In genomic region chr11:91850533-91851305, GRCh38 we compare ENCODE assay signal across 1 cellular context.
TF ChIP-seq lines count a peak whose summit lies in the region.

No MANE protein-coding gene starts in this region.

TF ChIP-seq in WTC11, 78 proteins besides CTCF, POLR2A, EP300 and RAD21 (continued from another document):
- TF ChIP-seq PRDM15 (CRISPR knock-in tag; IDR thresholded peaks at IDR 0.05) = no peak
- TF ChIP-seq, protein P1, sequence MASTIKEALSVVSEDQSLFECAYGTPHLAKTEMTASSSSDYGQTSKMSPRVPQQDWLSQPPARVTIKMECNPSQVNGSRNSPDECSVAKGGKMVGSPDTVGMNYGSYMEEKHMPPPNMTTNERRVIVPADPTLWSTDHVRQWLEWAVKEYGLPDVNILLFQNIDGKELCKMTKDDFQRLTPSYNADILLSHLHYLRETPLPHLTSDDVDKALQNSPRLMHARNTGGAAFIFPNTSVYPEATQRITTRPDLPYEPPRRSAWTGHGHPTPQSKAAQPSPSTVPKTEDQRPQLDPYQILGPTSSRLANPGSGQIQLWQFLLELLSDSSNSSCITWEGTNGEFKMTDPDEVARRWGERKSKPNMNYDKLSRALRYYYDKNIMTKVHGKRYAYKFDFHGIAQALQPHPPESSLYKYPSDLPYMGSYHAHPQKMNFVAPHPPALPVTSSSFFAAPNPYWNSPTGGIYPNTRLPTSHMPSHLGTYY (CRISPR knock-in tag; IDR thresholded peaks at IDR 0.05) = no peak
- no peak for TF ChIP-seq FOXP4 (CRISPR knock-in tag; IDR thresholded peaks at IDR 0.05)
- TF ChIP-seq ATF6 (CRISPR knock-in tag; IDR thresholded peaks at IDR 0.05) = no peak
